In the genomic region with DNA sequence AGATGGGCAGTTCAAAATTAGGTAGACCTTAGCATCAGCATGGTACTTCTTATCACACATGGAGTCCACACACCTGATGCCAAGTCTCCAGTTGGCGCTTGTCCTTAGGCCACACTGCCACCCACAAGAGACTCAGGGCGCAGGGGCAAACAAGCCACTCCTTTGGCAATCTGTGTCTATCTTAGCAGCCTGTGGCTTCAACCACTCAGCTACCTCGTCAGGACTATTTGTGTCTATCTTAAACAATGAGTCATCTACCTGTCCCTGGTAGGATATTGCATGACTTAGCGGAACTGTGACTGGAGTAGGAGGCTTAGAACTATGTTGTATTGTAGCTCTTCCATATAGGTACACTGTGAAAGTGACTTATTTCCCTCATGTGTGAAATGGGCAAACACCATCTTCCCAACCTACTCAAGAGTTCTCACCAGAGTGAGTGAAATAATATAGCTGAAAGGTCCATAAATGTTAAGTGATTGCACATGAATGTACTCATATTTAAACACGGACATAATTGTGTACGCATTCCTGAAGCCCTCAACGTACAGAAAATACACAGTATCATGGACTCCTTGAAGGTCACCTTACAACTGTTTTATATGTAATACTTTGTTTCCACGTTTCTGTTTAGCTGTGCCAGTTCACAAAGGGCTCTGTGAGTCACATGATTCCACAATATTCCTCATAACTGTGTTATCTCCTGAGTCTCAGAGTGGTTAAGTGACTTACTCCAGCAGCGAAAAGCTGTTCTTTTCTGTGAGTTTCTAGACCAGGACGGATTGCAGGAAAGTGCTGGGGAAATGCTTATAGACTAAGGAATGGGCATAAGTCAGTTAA, we compare ENCODE assay signal across 8 cellular contexts. TPM values are rescaled to one million over a fixed set of nuclear protein-coding genes. Genes with fewer than 3 reads are reported as not detected.
DNase-seq lines count a peak whose midpoint lies in the region; ATAC-seq, FAIRE-seq and TF ChIP-seq lines count a peak whose summit lies in the region.

No MANE protein-coding gene starts in this region.

- H3K9ac ChIP-seq in HepG2 (ENCODE audit: insufficient read depth, low read depth, low read length): peak overlapping the region; percentile 95

- peak overlapping the region; percentile 78 for H3K27ac ChIP-seq in DOHH2 (ENCODE audit: low read depth, low read length)
- peak overlapping the region; percentile 92 for H3K27ac ChIP-seq in HepG2 (ENCODE audit: extremely low read length, insufficient read depth, low read length)
- H3K27ac ChIP-seq in stomach: peak overlapping the region; percentile 86 to 98 (median 92)

- POLR2A ChIA-PET in HepG2 (lab: Yijun Ruan, JAX): interaction anchor here (1.1 to 4.9 kb wide), 20 partner anchors 10 to 1115 kb away, joined by 3 to 120 read pairs (median 12); a partner anchor contains a TSS

- in situ Hi-C loops in HepG2 (cut with HindIII; ENCODE audit: extremely low pct_ligation_motif_present, low pct_unique_long_range_greater_than_20kb): no loop called here

- no peak for TF ChIP-seq CTCF in DOHH2 (IDR thresholded peaks at IDR 0.05; ENCODE audit: low read depth, low read length, poor library complexity, severe bottlenecking)
- TF ChIP-seq CTCF in HepG2 (CRISPR knock-in tag; IDR thresholded peaks at IDR 0.05): no peak
- no peak for TF ChIP-seq CTCF in stomach (IDR thresholded peaks at IDR 0.05)

- 22% methylated on average over 10 of the region's 10 CpGs for WGBS in HepG2 (ENCODE audit: low lambda C conversion rate)
- 14 to 30% (median 19%) methylated on average over 10 of the region's 10 CpGs for WGBS in stomach, 5 donors

- CTCF ChIA-PET in HepG2 (lab: Yijun Ruan, JAX; ENCODE audit: low intra/inter-chr PET ratio, low total read pairs): no interaction called here

- no peaks in the 10 kb centered on the region for H3K9me3 ChIP-seq in DOHH2 (ENCODE audit: control insufficient read depth, insufficient read depth, low read length)
- H3K9me3 ChIP-seq in HepG2 (ENCODE audit: low read length): no peaks in the 10 kb centered on the region
- H3K9me3 ChIP-seq in stomach: no peaks in the 10 kb centered on the region

- H4K20me1 ChIP-seq in DOHH2 (ENCODE audit: control insufficient read depth, insufficient read depth, low read depth, low read length): peaks cover 11% of the 10 kb centered on the region; the same call in 1 of the 2 replicates
- peaks cover 38% of the 10 kb centered on the region; the same call in 1 of the 2 replicates for H4K20me1 ChIP-seq in HepG2 (ENCODE audit: insufficient read depth, low read length)

- FAIRE-seq in HepG2 (lab: Jason Lieb, UNC): peak; percentile 56

- no peak for TF ChIP-seq EP300 in HepG2 (IDR thresholded peaks at IDR 0.05; ENCODE audit: low read depth in 2 of 2, low read length in 2 of 2)
- TF ChIP-seq EP300 in HepG2 (CRISPR knock-in tag; IDR thresholded peaks at IDR 0.05; ENCODE audit: borderline replicate concordance): 0 out of 2 replicates have a peak, but pooled peaks have one; percentile 17
- no peak for TF ChIP-seq EP300 in stomach (IDR thresholded peaks at IDR 0.05)

- TF ChIP-seq POLR2A in HepG2 (IDR thresholded peaks at IDR 0.05; ENCODE audit: insufficient read depth in 1 of 2, low read depth in 2 of 2, low read length in 2 of 2): peak in 1 of 2 experiments; percentile 58; a peak in 3 of 4 replicates
- no peak for TF ChIP-seq POLR2A in stomach (IDR thresholded peaks at IDR 0.05)

- no peaks in the 10 kb centered on the region for H3F3A ChIP-seq in DOHH2 (ENCODE audit: control insufficient read depth, insufficient read depth)

- peak; percentile 30 for DNase-seq in MV-4-11 (lab: John Stamatoyannopoulos, UW)
- peak; percentile 51 for DNase-seq in astrocyte of the hippocampus (ENCODE audit: low read depth, low spot score)
- peak; percentile 90 for DNase-seq in HepG2 (ENCODE audit: low spot score)
- DNase-seq in stomach: peak; percentile 69
- no peak for DNase-seq in midbrain (lab: John Stamatoyannopoulos, UW)

- H2AFZ ChIP-seq in HepG2 (ENCODE audit: low read length): no peak overlapping the region

- peaks cover 60% of the 10 kb centered on the region for H3K36me3 ChIP-seq in DOHH2 (ENCODE audit: control insufficient read depth, low read length)
- peaks cover 18 to 38% of the 10 kb centered on the region in 2 experiments for H3K36me3 ChIP-seq in HepG2 (replicated peaks in 1 of 2; ENCODE audit: control insufficient read depth in 1 of 2, insufficient read depth in 2 of 2, low read length in 2 of 2)
- H3K36me3 ChIP-seq in stomach: peaks cover 31 to 46% (median 46%) of the 10 kb centered on the region in 4 donors

- H3K4me2 ChIP-seq in DOHH2 (ENCODE audit: low read length) (peak overlapping the region; percentile 64), HepG2 (ENCODE audit: low read depth, low read length) (peak overlapping the region; percentile 92)

- H3K27me3 ChIP-seq in DOHH2 (ENCODE audit: control insufficient read depth, low read length): no peaks in the 10 kb centered on the region
- no peaks in the 10 kb centered on the region; a peak in 1 of 5 replicates for H3K27me3 ChIP-seq in HepG2 (ENCODE audit: control insufficient read depth in 1 of 2, insufficient read depth in 2 of 2, low read length in 2 of 2)
- H3K27me3 ChIP-seq in stomach: no peaks in the 10 kb centered on the region

- peaks cover 34% of the 10 kb centered on the region for H3K4me1 ChIP-seq in DOHH2 (ENCODE audit: control insufficient read depth, low read length)
- peaks cover 54% of the 10 kb centered on the region for H3K4me1 ChIP-seq in HepG2 (ENCODE audit: insufficient read depth, low read length)
- H3K4me1 ChIP-seq in stomach: peaks cover 14 to 62% (median 35%) of the 10 kb centered on the region in 4 donors

- intact Hi-C loops in HepG2 (cut with micrococcal nuclease; ENCODE audit: unreplicated experiment): loop anchor here (1.0 kb wide), 1 partner anchor 25 kb away; no protein-coding TSS in a partner anchor
- intact Hi-C loops in stomach (cut with DNase I; ENCODE audit: low total_unique reads): no loop called here

- no peak for TF ChIP-seq RAD21 in HepG2 (CRISPR knock-in tag; IDR thresholded peaks at IDR 0.05)

- peak; percentile 18; the same call in 2 of the 3 replicates for ATAC-seq in HepG2
- ATAC-seq in HG03565 (IDR thresholded peaks at IDR 0.05; ENCODE audit: unreplicated experiment): no peak
- ATAC-seq in GM18858 (IDR thresholded peaks at IDR 0.05; ENCODE audit: unreplicated experiment): no peak

- H3K4me3 ChIP-seq in DOHH2 (ENCODE audit: low read length) (peak overlapping the region; percentile 80), HepG2 (replicated peaks in 1 of 3; ENCODE audit: insufficient read depth in 1 of 3, low read depth in 2 of 3, low read length in 3 of 3) (peak overlapping the region; percentile 76 to 95 (median 92)), stomach (peak overlapping the region; percentile 72 to 89 (median 88))

- BruUV-seq in HepG2 (replicated peaks; lab: Mats Ljungman, UMichigan): TSS peak; percentile 57

- no peaks in the 10 kb centered on the region for H3K9me2 ChIP-seq in DOHH2 (replicated peaks; ENCODE audit: control insufficient read depth, low read length)

- H3K79me2 ChIP-seq in DOHH2 (ENCODE audit: control insufficient read depth, low read length) (peaks cover 70% of the 10 kb centered on the region), HepG2 (ENCODE audit: insufficient read depth, low read length) (peaks cover 55% of the 10 kb centered on the region)

TF ChIP-seq in HepG2, 621 proteins besides CTCF, POLR2A, EP300 and RAD21 (continues in another document):
- TF ChIP-seq ZNF564 (CRISPR knock-in tag; IDR thresholded peaks at IDR 0.05) (no peak), FOXA1 (IDR thresholded peaks at IDR 0.05) (no peak), FOXA1 (CRISPR knock-in tag; IDR thresholded peaks at IDR 0.05) (no peak), SRF (IDR thresholded peaks at IDR 0.05; ENCODE audit: low read depth, low read length) (no peak), AGO1 (IDR thresholded peaks at IDR 0.05; ENCODE audit: low read depth, low read length, poor library complexity, severe bottlenecking) (no peak)
- TF ChIP-seq, protein P1, sequence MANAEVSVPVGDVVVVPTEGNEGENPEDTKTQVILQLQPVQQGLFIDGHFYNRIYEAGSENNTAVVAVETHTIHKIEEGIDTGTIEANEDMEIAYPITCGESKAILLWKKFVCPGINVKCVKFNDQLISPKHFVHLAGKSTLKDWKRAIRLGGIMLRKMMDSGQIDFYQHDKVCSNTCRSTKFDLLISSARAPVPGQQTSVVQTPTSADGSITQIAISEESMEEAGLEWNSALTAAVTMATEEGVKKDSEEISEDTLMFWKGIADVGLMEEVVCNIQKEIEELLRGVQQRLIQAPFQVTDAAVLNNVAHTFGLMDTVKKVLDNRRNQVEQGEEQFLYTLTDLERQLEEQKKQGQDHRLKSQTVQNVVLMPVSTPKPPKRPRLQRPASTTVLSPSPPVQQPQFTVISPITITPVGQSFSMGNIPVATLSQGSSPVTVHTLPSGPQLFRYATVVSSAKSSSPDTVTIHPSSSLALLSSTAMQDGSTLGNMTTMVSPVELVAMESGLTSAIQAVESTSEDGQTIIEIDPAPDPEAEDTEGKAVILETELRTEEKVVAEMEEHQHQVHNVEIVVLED (CRISPR knock-in tag; IDR thresholded peaks at IDR 0.05; ENCODE audit: borderline replicate concordance): no peak

RNA-seq across cellular contexts. Expression of gene TRIM27, which starts 1.6 kb away (rescaled TPM):
- total RNA-seq in HepG2 (2016; rRNA removed; fragmentation: Illumina TruSeq; extraction: Trizol): 79.0 and 88.6 TPM in 2 replicates
- total RNA-seq in HepG2 (2016; cell fraction: cytosol; rRNA removed; fragmentation: Illumina TruSeq; extraction: Trizol; ENCODE audit: low read depth): 14.2 and 14.7 TPM in 2 replicates
- 82.1 and 84.2 TPM in 2 replicates for total RNA-seq in HepG2 (2016; cell fraction: insoluble cytoplasmic fraction; rRNA removed; fragmentation: Illumina TruSeq; extraction: Trizol)
- 35.6 and 36.2 TPM in 2 replicates for total RNA-seq in HepG2 (2016; cell fraction: membrane; rRNA removed; fragmentation: Illumina TruSeq; extraction: Trizol)
- total RNA-seq in HepG2 (2016; cell fraction: nucleus; rRNA removed; fragmentation: Illumina TruSeq; extraction: Trizol): 86.3 and 102 TPM in 2 replicates
- 108 and 112 TPM in 2 replicates for polyA plus RNA-seq in HepG2 (2011; rRNA removed)
- 79.8 and 88.4 TPM in 2 replicates for polyA plus RNA-seq in HepG2 (2011; cell fraction: cytosol; rRNA removed)
- 158 and 172 TPM in 2 replicates for polyA plus RNA-seq in HepG2 (2011; cell fraction: nucleus; rRNA removed)
- polyA plus RNA-seq in HepG2 (2012): 57.6 and 68.7 TPM in 2 replicates
- 6.2 and 6.6 TPM in 2 replicates for polyA plus RNA-seq in HepG2 (2016; cell fraction: cytosol; fragmentation: Illumina TruSeq; extraction: Trizol; ENCODE audit: low read depth)
- polyA plus RNA-seq in HepG2 (2016; cell fraction: insoluble cytoplasmic fraction; fragmentation: Illumina TruSeq; extraction: Trizol; ENCODE audit: low read depth): 74.5 and 78.1 TPM in 2 replicates
- polyA plus RNA-seq in HepG2 (2016; cell fraction: membrane; fragmentation: Illumina TruSeq; extraction: Trizol; ENCODE audit: low read depth): 14.8 and 17.7 TPM in 2 replicates
- 88.3 and 97.6 TPM in 2 replicates for polyA plus RNA-seq in HepG2 (2016; cell fraction: nucleus; fragmentation: Illumina TruSeq; extraction: Trizol; ENCODE audit: insufficient read depth, low read depth)
- polyA minus RNA-seq in HepG2 (2011; rRNA and poly(A)+ RNA removed; ENCODE audit: low replicate concordance): 155 and 156 TPM in 2 replicates
- polyA minus RNA-seq in HepG2 (2011; cell fraction: cytosol; rRNA and poly(A)+ RNA removed): 47.8 and 51.6 TPM in 2 replicates
- polyA minus RNA-seq in HepG2 (2011; cell fraction: nucleus; rRNA and poly(A)+ RNA removed): 183 and 209 TPM in 2 replicates
- 100 to 1,000 TPM in 1 of 5 donors, 10 to 100 TPM in 4; 59.1 to 102 (median 77.7) TPM for total RNA-seq in stomach
- 10 to 100 TPM; 24.2 to 33.5 (median 31.6) TPM for polyA plus RNA-seq in stomach
